Comparison of ENCODE assay signal across 11 cellular contexts in the genomic region with DNA sequence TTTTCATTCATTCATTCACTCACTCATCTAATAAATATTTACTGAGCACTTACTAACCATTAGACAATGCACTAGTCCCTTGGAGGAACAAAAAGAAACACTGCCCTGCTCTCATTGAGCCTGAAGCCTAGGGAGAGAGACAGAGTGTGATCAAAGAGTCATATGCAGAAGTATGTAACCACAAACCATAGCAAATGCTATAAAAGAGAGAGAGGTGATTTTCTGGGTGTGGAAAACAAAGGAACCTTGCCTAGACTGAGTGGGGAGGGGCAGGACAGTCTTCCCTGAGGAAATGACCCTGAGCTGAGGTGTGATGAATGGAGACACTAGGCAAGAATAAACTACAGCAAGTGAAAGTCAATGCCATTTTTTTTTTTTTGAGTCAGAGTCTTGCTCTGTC. TPM values are rescaled to one million over a fixed set of nuclear protein-coding genes. Genes with fewer than 3 reads are reported as not detected.
DNase-seq lines count a peak whose midpoint lies in the region; ATAC-seq and TF ChIP-seq lines count a peak whose summit lies in the region.
"Had no signal": no experiment of that assay in that cellular context is flagged by ENCODE, and none has a peak within 500 bp of the region (broad histone marks: within the 10 kb centered on the region; RNA-seq: fewer than 3 reads in every experiment).

No MANE protein-coding gene starts in this region.

- DNase-seq in stimulated activated naive CD8-positive, alpha-beta T cell treated with anti-CD3 and anti-CD28 coated beads, Interleukin-15, Interleukin-2, amounts not matched to agents 100 U/mL and 50 U/mL, for 24 hours = no peak
- DNase-seq in stimulated activated naive CD8-positive, alpha-beta T cell treated with anti-CD3 and anti-CD28 coated beads, Interleukin-15, amount 100 ng/mL, for 72 hours = no peak
- DNase-seq in RPMI7951 (ENCODE audit: low read depth) (peak; percentile 93), foreskin fibroblast (peak; percentile 88 to 90), NCI-H82 (lab: John Stamatoyannopoulos, UW) (no peak), NCI-H446 treated with DMSO at 0.1 percent for 48 hours (lab: John Stamatoyannopoulos, UW) (no peak)
- DNase-seq in activated CD4-positive, alpha-beta memory T cell treated with anti-CD3 and anti-CD28 coated beads, Interleukin-2, amount 10 ng/mL, durations not matched to agents 7 days and 5 days = no peak
- DNase-seq: activated effector memory CD4-positive, alpha-beta T cell treated with anti-CD3 and anti-CD28 coated beads, Interleukin-2, amount 50 U/mL, for 16 hours; effector CD8-positive, alpha-beta T cell had no signal

- TF ChIP-seq CTCF in foreskin fibroblast (IDR thresholded peaks at IDR 0.05; ENCODE audit: low read depth, low read length) = no peak

- no peaks in the 10 kb centered on the region for H3K9me3 Mint-ChIP-seq in stimulated activated naive CD8-positive, alpha-beta T cell treated with anti-CD3 and anti-CD28 coated beads, Interleukin-15, amount 100 ng/mL, for 72 hours
- no peaks in the 10 kb centered on the region for H3K9me3 Mint-ChIP-seq in activated CD4-positive, alpha-beta memory T cell treated with anti-CD3 and anti-CD28 coated beads, Interleukin-2, amount 10 ng/mL, durations not matched to agents 7 days and 5 days

- peaks cover 17% of the 10 kb centered on the region for H3K4me1 Mint-ChIP-seq in stimulated activated naive CD8-positive, alpha-beta T cell treated with anti-CD3 and anti-CD28 coated beads, Interleukin-15, amount 100 ng/mL, for 72 hours
- no peaks in the 10 kb centered on the region for H3K4me1 Mint-ChIP-seq in activated CD4-positive, alpha-beta memory T cell treated with anti-CD3 and anti-CD28 coated beads, Interleukin-2, amount 10 ng/mL, durations not matched to agents 7 days and 5 days
- H3K4me1 Mint-ChIP-seq: B cell had no signal

- H3K36me3 Mint-ChIP-seq in activated CD4-positive, alpha-beta memory T cell treated with anti-CD3 and anti-CD28 coated beads, Interleukin-2, amount 10 ng/mL, durations not matched to agents 7 days and 5 days (ENCODE audit: low read depth) = no peaks in the 10 kb centered on the region

- CTCF ChIA-PET in activated CD4-positive, alpha-beta memory T cell treated with anti-CD3 and anti-CD28 coated beads, Interleukin-2, amount 10 ng/mL, durations not matched to agents 7 days and 5 days (lab: Charles Lee) = interaction anchor here (2.3 kb wide), 1 partner anchor 8 kb away, joined by 6 read pairs; no protein-coding TSS in a partner anchor

- H3K4me3 ChIP-seq in foreskin fibroblast (ENCODE audit: low read depth in 1 of 2, low read length in 2 of 2) = no peak overlapping the region

- peak; percentile 38 for ATAC-seq in stimulated activated naive CD8-positive, alpha-beta T cell treated with anti-CD3 and anti-CD28 coated beads, Interleukin-15, Interleukin-2, amounts not matched to agents 100 U/mL and 50 U/mL, for 24 hours
- ATAC-seq in stimulated activated naive CD8-positive, alpha-beta T cell treated with anti-CD3 and anti-CD28 coated beads, Interleukin-15, amount 100 ng/mL, for 72 hours = no peak
- ATAC-seq in GM19328 (IDR thresholded peaks at IDR 0.05; ENCODE audit: unreplicated experiment) = no peak

- H3K27ac Mint-ChIP-seq in stimulated activated naive CD8-positive, alpha-beta T cell treated with anti-CD3 and anti-CD28 coated beads, Interleukin-15, amount 100 ng/mL, for 72 hours = no peak overlapping the region
- H3K27ac Mint-ChIP-seq in activated CD4-positive, alpha-beta memory T cell treated with anti-CD3 and anti-CD28 coated beads, Interleukin-2, amount 10 ng/mL, durations not matched to agents 7 days and 5 days = no peak overlapping the region
- H3K27ac Mint-ChIP-seq: B cell had no signal

- H3K4me3 Mint-ChIP-seq in stimulated activated naive CD8-positive, alpha-beta T cell treated with anti-CD3 and anti-CD28 coated beads, Interleukin-15, amount 100 ng/mL, for 72 hours = no peak overlapping the region
- H3K4me3 Mint-ChIP-seq in activated CD4-positive, alpha-beta memory T cell treated with anti-CD3 and anti-CD28 coated beads, Interleukin-2, amount 10 ng/mL, durations not matched to agents 7 days and 5 days = no peak overlapping the region
- H3K4me3 Mint-ChIP-seq: B cell had no signal

- H3K27me3 Mint-ChIP-seq in stimulated activated naive CD8-positive, alpha-beta T cell treated with anti-CD3 and anti-CD28 coated beads, Interleukin-15, amount 100 ng/mL, for 72 hours = peaks cover 35% of the 10 kb centered on the region
- H3K27me3 Mint-ChIP-seq in activated CD4-positive, alpha-beta memory T cell treated with anti-CD3 and anti-CD28 coated beads, Interleukin-2, amount 10 ng/mL, durations not matched to agents 7 days and 5 days = peaks cover 19% of the 10 kb centered on the region

- POLR2A ChIA-PET in activated CD4-positive, alpha-beta memory T cell treated with anti-CD3 and anti-CD28 coated beads, Interleukin-2, amount 10 ng/mL, durations not matched to agents 7 days and 5 days (lab: Charles Lee) = no interaction called here

RNA-seq across cellular contexts. Expression of a gene that starts 10.8 kb away (rescaled TPM):
- total RNA-seq in RPMI7951 (2014; rRNA removed; shearing (Covaris generic)) = not detected in 2 replicates
- total RNA-seq in activated CD4-positive, alpha-beta memory T cell treated with anti-CD3 and anti-CD28 coated beads, Interleukin-2, amount 10 ng/mL, durations not matched to agents 7 days and 5 days = not detected
- total RNA-seq: B cell had no signal

Comparison
In these comparisons a context has a peak if more than half of its experiments do, and no peak if none do; other contexts are left out.
1. DNase-seq: peak in RPMI7951 (single experiment) and foreskin fibroblast (2 of 2); none in stimulated activated naive CD8-positive, alpha-beta T cell treated with anti-CD3 and anti-CD28 coated beads, Interleukin-15, Interleukin-2, amounts not matched to agents 100 U/mL and 50 U/mL, for 24 hours (single experiment), stimulated activated naive CD8-positive, alpha-beta T cell treated with anti-CD3 and anti-CD28 coated beads, Interleukin-15, amount 100 ng/mL, for 72 hours (0 of 2), NCI-H82 (single experiment), activated CD4-positive, alpha-beta memory T cell treated with anti-CD3 and anti-CD28 coated beads, Interleukin-2, amount 10 ng/mL, durations not matched to agents 7 days and 5 days (single experiment) and NCI-H446 treated with DMSO at 0.1 percent for 48 hours (single experiment).